In the genomic region with DNA sequence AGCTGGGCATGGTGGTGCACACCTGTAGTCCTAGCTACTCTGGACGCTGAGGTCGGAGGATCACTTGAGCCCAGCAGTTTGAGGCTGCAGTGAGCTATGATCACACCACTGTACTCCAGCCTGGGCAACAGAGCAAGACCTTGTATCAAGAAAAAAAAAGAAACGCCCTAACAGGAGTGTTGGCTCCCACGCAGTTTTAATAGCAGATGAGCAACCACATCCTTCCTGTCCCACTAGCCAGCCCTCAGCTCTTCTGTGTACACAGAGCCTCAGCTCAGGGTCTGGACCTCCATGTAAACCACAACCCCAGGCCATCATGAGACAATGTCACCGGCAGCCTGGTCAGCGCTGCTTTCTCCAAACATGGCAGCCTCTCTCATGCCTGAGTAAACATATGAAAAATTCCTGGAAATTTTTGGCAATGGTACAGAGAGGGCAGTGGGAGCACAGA, we compare ENCODE assay signal across 8 cellular contexts.
A peak's percentile ranks its signal among the peaks of the same experiment; 100 is the strongest.
DNase-seq lines count a peak whose midpoint lies in the region; ATAC-seq and TF ChIP-seq lines count a peak whose summit lies in the region.

No MANE protein-coding gene starts in this region.

- no peaks in the 10 kb centered on the region for H3K27me3 Mint-ChIP-seq in activated T-helper 17 cell treated with anti-CD3 and anti-CD28 coated beads, Interleukin-2, amount 50 U/mL, for 72 hours
- H3K27me3 Mint-ChIP-seq in WTC11 (ENCODE audit: low read depth), result no peaks in the 10 kb centered on the region

- intact Hi-C loops in lower lobe of right lung (cut with DNase I), result no loop called here
- intact Hi-C loops in ovary (cut with DNase I), result no loop called here

- H3K36me3 ChIP-seq in lower lobe of right lung (peaks cover 12% of the 10 kb centered on the region), ovary (no peaks in the 10 kb centered on the region)

- CTCF ChIA-PET in WTC11 (lab: Charles Lee), result no interaction called here

- no peak for TF ChIP-seq POLR2A in ovary (IDR thresholded peaks at IDR 0.05)

- POLR2A ChIA-PET in WTC11 (lab: Charles Lee), result no interaction called here

- 83 to 89% (median 86%) methylated on average over 6 of the region's 6 CpGs for WGBS in ovary, 3 donors

- H3K4me3 ChIP-seq in lower lobe of right lung (no peak overlapping the region), ovary (no peak overlapping the region)

- H3K4me3 Mint-ChIP-seq in activated T-helper 17 cell treated with anti-CD3 and anti-CD28 coated beads, Interleukin-2, amount 50 U/mL, for 72 hours, result peak overlapping the region; percentile 82
- no peak overlapping the region for H3K4me3 Mint-ChIP-seq in WTC11

- H3K4me1 ChIP-seq in lower lobe of right lung (peaks cover 58% of the 10 kb centered on the region), ovary (ENCODE audit: insufficient read depth) (peaks cover 2% of the 10 kb centered on the region)

- ATAC-seq in GM18499 (IDR thresholded peaks at IDR 0.05; ENCODE audit: insufficient read depth, unreplicated experiment) (peak; percentile 90), GM21515 (IDR thresholded peaks at IDR 0.05; ENCODE audit: unreplicated experiment) (peak; percentile 97), HG03571 (IDR thresholded peaks at IDR 0.05; ENCODE audit: unreplicated experiment) (peak; percentile 94), lower lobe of right lung (peak; percentile 79 to 86), WTC11 (no peak)
- peak; percentile 75 for ATAC-seq in activated T-helper 17 cell treated with anti-CD3 and anti-CD28 coated beads, Interleukin-2, amount 50 U/mL, for 72 hours (replicated peaks)

- TF ChIP-seq EP300 in ovary (IDR thresholded peaks at IDR 0.05), result no peak

- H3K4me1 Mint-ChIP-seq in activated T-helper 17 cell treated with anti-CD3 and anti-CD28 coated beads, Interleukin-2, amount 50 U/mL, for 72 hours, result peaks cover 57% of the 10 kb centered on the region
- H3K4me1 Mint-ChIP-seq in WTC11, result peaks cover 43% of the 10 kb centered on the region

- DNase-seq in lower lobe of right lung, result peak; percentile 63
- no peak for DNase-seq in GM03348 (ENCODE audit: low spot score)
- no peak for DNase-seq in WTC11 (ENCODE audit: low spot score)
- no peak for DNase-seq in ovary

- H3K27me3 ChIP-seq in lower lobe of right lung (ENCODE audit: low read depth) (no peaks in the 10 kb centered on the region), ovary (no peaks in the 10 kb centered on the region)

- peak overlapping the region; percentile 82 for H3K27ac Mint-ChIP-seq in activated T-helper 17 cell treated with anti-CD3 and anti-CD28 coated beads, Interleukin-2, amount 50 U/mL, for 72 hours
- no peak overlapping the region for H3K27ac Mint-ChIP-seq in WTC11

- peaks cover 74% of the 10 kb centered on the region for H3K36me3 Mint-ChIP-seq in activated T-helper 17 cell treated with anti-CD3 and anti-CD28 coated beads, Interleukin-2, amount 50 U/mL, for 72 hours (ENCODE audit: low read depth)
- peaks cover 39% of the 10 kb centered on the region for H3K36me3 Mint-ChIP-seq in WTC11

- H3K9me3 ChIP-seq in lower lobe of right lung, result no peaks in the 10 kb centered on the region
- H3K9me3 ChIP-seq in ovary, result no peaks in the 10 kb centered on the region

- TF ChIP-seq CTCF in lower lobe of right lung (IDR thresholded peaks at IDR 0.05), result no peak
- no peak for TF ChIP-seq CTCF in WTC11 (IDR thresholded peaks at IDR 0.05)
- no peak for TF ChIP-seq CTCF in ovary (IDR thresholded peaks at IDR 0.05)

- no peaks in the 10 kb centered on the region for H3K9me3 Mint-ChIP-seq in activated T-helper 17 cell treated with anti-CD3 and anti-CD28 coated beads, Interleukin-2, amount 50 U/mL, for 72 hours
- peaks cover 15% of the 10 kb centered on the region for H3K9me3 Mint-ChIP-seq in WTC11

- H3K27ac ChIP-seq in lower lobe of right lung (peak overlapping the region; percentile 67), ovary (no peak overlapping the region)

TF ChIP-seq in WTC11, 78 proteins besides CTCF, POLR2A, EP300 and RAD21:
- TF ChIP-seq ZNF219 (CRISPR knock-in tag; IDR thresholded peaks at IDR 0.05; ENCODE audit: borderline replicate concordance), result no peak
- no peak for TF ChIP-seq NR1H2 (CRISPR knock-in tag; IDR thresholded peaks at IDR 0.05)
- TF ChIP-seq ATF1 (CRISPR knock-in tag; IDR thresholded peaks at IDR 0.05), result no peak
- TF ChIP-seq, protein P1, sequence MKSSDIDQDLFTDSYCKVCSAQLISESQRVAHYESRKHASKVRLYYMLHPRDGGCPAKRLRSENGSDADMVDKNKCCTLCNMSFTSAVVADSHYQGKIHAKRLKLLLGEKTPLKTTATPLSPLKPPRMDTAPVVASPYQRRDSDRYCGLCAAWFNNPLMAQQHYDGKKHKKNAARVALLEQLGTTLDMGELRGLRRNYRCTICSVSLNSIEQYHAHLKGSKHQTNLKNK (CRISPR knock-in tag; IDR thresholded peaks at IDR 0.05), result no peak
- TF ChIP-seq, protein P2, sequence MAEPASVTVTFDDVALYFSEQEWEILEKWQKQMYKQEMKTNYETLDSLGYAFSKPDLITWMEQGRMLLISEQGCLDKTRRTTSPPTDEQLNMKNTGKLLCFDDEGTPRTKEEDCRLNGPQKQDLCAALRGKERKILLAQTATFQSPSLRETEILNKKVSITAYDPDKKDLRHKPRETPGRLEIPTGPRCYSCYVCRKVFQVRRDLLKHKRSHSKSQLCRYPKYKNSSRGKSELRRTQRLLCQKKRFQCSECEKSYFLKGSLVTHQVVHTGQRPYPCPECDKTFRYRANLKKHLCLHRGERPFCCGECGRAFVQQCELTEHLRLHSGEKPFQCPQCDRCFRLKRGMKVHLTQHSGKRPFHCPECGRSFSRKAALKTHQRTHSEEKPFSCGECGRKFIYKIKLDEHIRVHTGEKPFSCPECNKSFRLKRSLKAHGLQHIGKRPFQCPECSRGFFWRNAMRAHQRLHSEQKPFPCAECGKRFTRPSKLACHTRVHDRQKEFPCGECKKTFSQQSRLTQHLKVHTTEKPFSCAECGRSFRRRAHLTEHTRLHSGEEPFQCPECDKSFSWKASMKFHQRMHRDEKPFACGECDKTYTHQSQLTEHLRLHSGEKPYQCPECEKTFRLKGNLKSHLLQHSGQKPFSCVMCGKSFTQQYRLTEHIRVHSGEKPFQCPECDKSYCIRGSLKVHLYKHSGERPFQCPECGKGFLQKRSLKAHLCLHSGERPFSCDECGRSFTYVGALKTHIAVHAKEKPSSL (CRISPR knock-in tag; conservative IDR thresholded peaks at IDR 0.05), result no peak
- TF ChIP-seq ZNF317 (CRISPR knock-in tag; IDR thresholded peaks at IDR 0.05; ENCODE audit: borderline replicate concordance, low read depth), result no peak
- no peak for TF ChIP-seq IRF2 (CRISPR knock-in tag; IDR thresholded peaks at IDR 0.05; ENCODE audit: borderline replicate concordance, low read depth)
- TF ChIP-seq, protein P3, sequence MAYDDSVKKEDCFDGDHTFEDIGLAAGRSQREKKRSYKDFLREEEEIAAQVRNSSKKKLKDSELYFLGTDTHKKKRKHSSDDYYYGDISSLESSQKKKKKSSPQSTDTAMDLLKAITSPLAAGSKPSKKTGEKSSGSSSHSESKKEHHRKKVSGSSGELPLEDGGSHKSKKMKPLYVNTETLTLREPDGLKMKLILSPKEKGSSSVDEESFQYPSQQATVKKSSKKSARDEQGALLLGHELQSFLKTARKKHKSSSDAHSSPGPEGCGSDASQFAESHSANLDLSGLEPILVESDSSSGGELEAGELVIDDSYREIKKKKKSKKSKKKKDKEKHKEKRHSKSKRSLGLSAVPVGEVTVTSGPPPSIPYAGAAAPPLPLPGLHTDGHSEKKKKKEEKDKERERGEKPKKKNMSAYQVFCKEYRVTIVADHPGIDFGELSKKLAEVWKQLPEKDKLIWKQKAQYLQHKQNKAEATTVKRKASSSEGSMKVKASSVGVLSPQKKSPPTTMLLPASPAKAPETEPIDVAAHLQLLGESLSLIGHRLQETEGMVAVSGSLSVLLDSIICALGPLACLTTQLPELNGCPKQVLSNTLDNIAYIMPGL (CRISPR knock-in tag; IDR thresholded peaks at IDR 0.05), result no peak
- TF ChIP-seq ZBTB21 (CRISPR knock-in tag; IDR thresholded peaks at IDR 0.05; ENCODE audit: borderline replicate concordance), result no peak
- no peak for TF ChIP-seq SMAD3 (CRISPR knock-in tag; IDR thresholded peaks at IDR 0.05; ENCODE audit: borderline replicate concordance)
- TF ChIP-seq, protein P4, sequence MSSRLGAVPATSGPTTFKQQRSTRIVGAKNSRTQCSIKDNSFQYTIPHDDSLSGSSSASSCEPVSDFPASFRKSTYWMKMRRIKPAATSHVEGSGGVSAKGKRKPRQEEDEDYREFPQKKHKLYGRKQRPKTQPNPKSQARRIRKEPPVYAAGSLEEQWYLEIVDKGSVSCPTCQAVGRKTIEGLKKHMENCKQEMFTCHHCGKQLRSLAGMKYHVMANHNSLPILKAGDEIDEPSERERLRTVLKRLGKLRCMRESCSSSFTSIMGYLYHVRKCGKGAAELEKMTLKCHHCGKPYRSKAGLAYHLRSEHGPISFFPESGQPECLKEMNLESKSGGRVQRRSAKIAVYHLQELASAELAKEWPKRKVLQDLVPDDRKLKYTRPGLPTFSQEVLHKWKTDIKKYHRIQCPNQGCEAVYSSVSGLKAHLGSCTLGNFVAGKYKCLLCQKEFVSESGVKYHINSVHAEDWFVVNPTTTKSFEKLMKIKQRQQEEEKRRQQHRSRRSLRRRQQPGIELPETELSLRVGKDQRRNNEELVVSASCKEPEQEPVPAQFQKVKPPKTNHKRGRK (CRISPR knock-in tag; IDR thresholded peaks at IDR 0.05; ENCODE audit: borderline replicate concordance), result no peak
- TF ChIP-seq NFYB (CRISPR knock-in tag; conservative IDR thresholded peaks at IDR 0.05; ENCODE audit: low read depth), result no peak
- TF ChIP-seq NFE2L1 (CRISPR knock-in tag; IDR thresholded peaks at IDR 0.05), result no peak
- TF ChIP-seq, protein P5, sequence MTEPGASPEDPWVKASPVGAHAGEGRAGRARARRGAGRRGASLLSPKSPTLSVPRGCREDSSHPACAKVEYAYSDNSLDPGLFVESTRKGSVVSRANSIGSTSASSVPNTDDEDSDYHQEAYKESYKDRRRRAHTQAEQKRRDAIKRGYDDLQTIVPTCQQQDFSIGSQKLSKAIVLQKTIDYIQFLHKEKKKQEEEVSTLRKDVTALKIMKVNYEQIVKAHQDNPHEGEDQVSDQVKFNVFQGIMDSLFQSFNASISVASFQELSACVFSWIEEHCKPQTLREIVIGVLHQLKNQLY (CRISPR knock-in tag; IDR thresholded peaks at IDR 0.05), result no peak
- TF ChIP-seq, protein P6, sequence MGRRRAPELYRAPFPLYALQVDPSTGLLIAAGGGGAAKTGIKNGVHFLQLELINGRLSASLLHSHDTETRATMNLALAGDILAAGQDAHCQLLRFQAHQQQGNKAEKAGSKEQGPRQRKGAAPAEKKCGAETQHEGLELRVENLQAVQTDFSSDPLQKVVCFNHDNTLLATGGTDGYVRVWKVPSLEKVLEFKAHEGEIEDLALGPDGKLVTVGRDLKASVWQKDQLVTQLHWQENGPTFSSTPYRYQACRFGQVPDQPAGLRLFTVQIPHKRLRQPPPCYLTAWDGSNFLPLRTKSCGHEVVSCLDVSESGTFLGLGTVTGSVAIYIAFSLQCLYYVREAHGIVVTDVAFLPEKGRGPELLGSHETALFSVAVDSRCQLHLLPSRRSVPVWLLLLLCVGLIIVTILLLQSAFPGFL (CRISPR knock-in tag; IDR thresholded peaks at IDR 0.05; ENCODE audit: borderline replicate concordance), result no peak
- no peak for TF ChIP-seq SOX15 (CRISPR knock-in tag; IDR thresholded peaks at IDR 0.05)
